8 cellular contexts compared by ENCODE assay signal in genomic region chr5:109692011-109692410, GRCh38. TPM values are rescaled to one million over a fixed set of nuclear protein-coding genes. Genes with fewer than 3 reads are reported as not detected.
DNase-seq lines count a peak whose midpoint lies in the region; TF ChIP-seq lines count a peak whose summit lies in the region.

No MANE protein-coding gene starts in this region.

- peak overlapping the region in 3 of 5 experiments; percentile 1 to 96 (median 94) for H3K27ac Mint-ChIP-seq in brain

- no peaks in the 10 kb centered on the region for H3K27me3 ChIP-seq in HUES64 (ENCODE audit: insufficient read depth, low read length)

- 91% methylated on average over 1 of the region's 1 CpG for WGBS in HUES64

- no peaks in the 10 kb centered on the region for H3K27me3 Mint-ChIP-seq in brain

- H3K9me3 Mint-ChIP-seq in brain: peaks cover 4 to 16% (median 15%) of the 10 kb centered on the region in 5 experiments

- H3K4me1 Mint-ChIP-seq in brain: peaks cover 61% of the 10 kb centered on the region

- H3K9ac ChIP-seq in HUES64 (ENCODE audit: low read depth, low read length): no peak overlapping the region

- DNase-seq in AG10803 (ENCODE audit: low read depth) (peak; percentile 64), midbrain (lab: John Stamatoyannopoulos, UW) (peak; percentile 29), DMS53 (lab: John Stamatoyannopoulos, UW) (no peak), NCI-H82 treated with DMSO at 0.1 percent for 48 hours (lab: John Stamatoyannopoulos, UW; ENCODE audit: unreplicated experiment) (no peak), NCI-H2196 (lab: John Stamatoyannopoulos, UW; ENCODE audit: unreplicated experiment) (no peak)
- DNase-seq in stimulated activated CD4-positive, alpha-beta T cell treated with anti-CD3 and anti-CD28 coated beads, Interleukin-15, amount 100 ng/mL, for 24 hours: no peak

- H3K36me3 ChIP-seq in HUES64 (ENCODE audit: insufficient read depth, low read length): 0 out of 2 replicates have a peak, but pooled peaks cover 3% of the 10 kb centered on the region

- H3K4me3 ChIP-seq in AG10803 (ENCODE audit: low read length) (peak overlapping the region; percentile 92), HUES64 (ENCODE audit: low read length) (peak overlapping the region; percentile 95)

- H3K9me3 ChIP-seq in HUES64 (ENCODE audit: insufficient read depth, low read depth, low read length): peaks cover 7% of the 10 kb centered on the region; the same call in 1 of the 2 replicates

- no peak for TF ChIP-seq CTCF in AG10803 (conservative IDR thresholded peaks at IDR 0.05; ENCODE audit: low read length)
- TF ChIP-seq CTCF in brain (conservative IDR thresholded peaks at IDR 0.05): no peak

- H3K36me3 Mint-ChIP-seq in brain: peaks cover 8% of the 10 kb centered on the region

- peak overlapping the region; percentile 91 to 97 (median 91) for H3K4me3 Mint-ChIP-seq in brain

- peaks cover 45% of the 10 kb centered on the region for H3K4me1 ChIP-seq in HUES64 (ENCODE audit: insufficient read depth, low read length)

- no peak overlapping the region for H3K27ac ChIP-seq in HUES64 (ENCODE audit: low read depth, low read length)

RNA-seq across cellular contexts. Expression of gene MAN2A1, which starts 2.3 kb away (rescaled TPM):
- 44.5 TPM for polyA plus RNA-seq in HUES64 (2013, experiment 1 of 2)
- 49.3 TPM for polyA plus RNA-seq in HUES64 (2013, experiment 2 of 2)
- polyA plus RNA-seq in brain (ENCODE audit: insufficient read depth, low read depth, low replicate concordance): 4.8 TPM

Comparison
In these comparisons a context has a peak if more than half of its experiments do, and no peak if none do; other contexts are left out.
1. DNase-seq: peak in AG10803 (single experiment) and midbrain (single experiment); none in stimulated activated CD4-positive, alpha-beta T cell treated with anti-CD3 and anti-CD28 coated beads, Interleukin-15, amount 100 ng/mL, for 24 hours (single experiment), DMS53 (single experiment), NCI-H82 treated with DMSO at 0.1 percent for 48 hours (single experiment) and NCI-H2196 (single experiment).